Comparison of ENCODE assay signal across 2 cellular contexts in the genomic region with DNA sequence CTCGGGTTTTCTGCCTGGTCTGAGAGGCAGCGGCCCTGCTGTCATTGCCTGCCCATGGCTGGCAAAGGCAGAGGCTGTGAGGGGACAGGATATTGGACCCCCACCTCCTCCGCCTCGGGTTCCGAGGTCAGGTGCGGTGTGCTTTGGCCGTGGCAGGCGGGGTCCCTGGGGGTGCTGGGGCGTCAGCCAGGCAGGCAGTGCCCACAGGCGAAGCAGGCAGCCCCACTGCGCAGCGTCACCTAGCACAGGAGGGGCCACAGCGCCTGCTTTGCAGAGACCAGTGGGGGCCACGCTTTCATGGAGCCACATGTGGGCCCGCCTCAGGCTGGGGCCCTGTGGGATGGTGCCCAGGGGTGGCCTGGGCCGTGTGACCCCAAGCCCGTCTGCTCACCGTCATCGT.
TF ChIP-seq lines count a peak whose summit lies in the region.

No MANE protein-coding gene starts in this region.

TF ChIP-seq in WTC11, 78 proteins besides CTCF, POLR2A, EP300 and RAD21 (continued from another document):
- TF ChIP-seq, protein P1, sequence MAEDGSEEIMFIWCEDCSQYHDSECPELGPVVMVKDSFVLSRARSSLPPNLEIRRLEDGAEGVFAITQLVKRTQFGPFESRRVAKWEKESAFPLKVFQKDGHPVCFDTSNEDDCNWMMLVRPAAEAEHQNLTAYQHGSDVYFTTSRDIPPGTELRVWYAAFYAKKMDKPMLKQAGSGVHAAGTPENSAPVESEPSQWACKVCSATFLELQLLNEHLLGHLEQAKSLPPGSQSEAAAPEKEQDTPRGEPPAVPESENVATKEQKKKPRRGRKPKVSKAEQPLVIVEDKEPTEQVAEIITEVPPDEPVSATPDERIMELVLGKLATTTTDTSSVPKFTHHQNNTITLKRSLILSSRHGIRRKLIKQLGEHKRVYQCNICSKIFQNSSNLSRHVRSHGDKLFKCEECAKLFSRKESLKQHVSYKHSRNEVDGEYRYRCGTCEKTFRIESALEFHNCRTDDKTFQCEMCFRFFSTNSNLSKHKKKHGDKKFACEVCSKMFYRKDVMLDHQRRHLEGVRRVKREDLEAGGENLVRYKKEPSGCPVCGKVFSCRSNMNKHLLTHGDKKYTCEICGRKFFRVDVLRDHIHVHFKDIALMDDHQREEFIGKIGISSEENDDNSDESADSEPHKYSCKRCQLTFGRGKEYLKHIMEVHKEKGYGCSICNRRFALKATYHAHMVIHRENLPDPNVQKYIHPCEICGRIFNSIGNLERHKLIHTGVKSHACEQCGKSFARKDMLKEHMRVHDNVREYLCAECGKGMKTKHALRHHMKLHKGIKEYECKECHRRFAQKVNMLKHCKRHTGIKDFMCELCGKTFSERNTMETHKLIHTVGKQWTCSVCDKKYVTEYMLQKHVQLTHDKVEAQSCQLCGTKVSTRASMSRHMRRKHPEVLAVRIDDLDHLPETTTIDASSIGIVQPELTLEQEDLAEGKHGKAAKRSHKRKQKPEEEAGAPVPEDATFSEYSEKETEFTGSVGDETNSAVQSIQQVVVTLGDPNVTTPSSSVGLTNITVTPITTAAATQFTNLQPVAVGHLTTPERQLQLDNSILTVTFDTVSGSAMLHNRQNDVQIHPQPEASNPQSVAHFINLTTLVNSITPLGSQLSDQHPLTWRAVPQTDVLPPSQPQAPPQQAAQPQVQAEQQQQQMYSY (CRISPR knock-in tag; IDR thresholded peaks at IDR 0.05) = no peak
- TF ChIP-seq RORB (CRISPR knock-in tag; IDR thresholded peaks at IDR 0.05) (no peak), GABPB1 (CRISPR knock-in tag; IDR thresholded peaks at IDR 0.05) (no peak), IRF2 (CRISPR knock-in tag; IDR thresholded peaks at IDR 0.05; ENCODE audit: borderline replicate concordance, low read depth) (no peak), SP1 (CRISPR knock-in tag; conservative IDR thresholded peaks at IDR 0.05) (no peak)
- TF ChIP-seq, protein P2, sequence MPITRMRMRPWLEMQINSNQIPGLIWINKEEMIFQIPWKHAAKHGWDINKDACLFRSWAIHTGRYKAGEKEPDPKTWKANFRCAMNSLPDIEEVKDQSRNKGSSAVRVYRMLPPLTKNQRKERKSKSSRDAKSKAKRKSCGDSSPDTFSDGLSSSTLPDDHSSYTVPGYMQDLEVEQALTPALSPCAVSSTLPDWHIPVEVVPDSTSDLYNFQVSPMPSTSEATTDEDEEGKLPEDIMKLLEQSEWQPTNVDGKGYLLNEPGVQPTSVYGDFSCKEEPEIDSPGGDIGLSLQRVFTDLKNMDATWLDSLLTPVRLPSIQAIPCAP (CRISPR knock-in tag; IDR thresholded peaks at IDR 0.05) = 0 out of 2 replicates have a peak, but pooled peaks have one; percentile 18
TF ChIP-seq in WTC11: peak in this region for 1.

TF ChIP-seq in H1, 55 proteins besides CTCF, POLR2A, EP300 and RAD21 (continued from another document):
- no peak for TF ChIP-seq KDM4A (IDR thresholded peaks at IDR 0.05; ENCODE audit: low read depth, low read length, severe bottlenecking)
- no peak for TF ChIP-seq CREB1 (IDR thresholded peaks at IDR 0.05)
- no peak for TF ChIP-seq SP2 (IDR thresholded peaks at IDR 0.05; ENCODE audit: low read length)
- no peak for TF ChIP-seq KDM1A (IDR thresholded peaks at IDR 0.05; ENCODE audit: borderline replicate concordance, low read length)
- TF ChIP-seq CEBPB (IDR thresholded peaks at IDR 0.05; ENCODE audit: low read depth, low read length) = no peak
- TF ChIP-seq, protein P3, sequence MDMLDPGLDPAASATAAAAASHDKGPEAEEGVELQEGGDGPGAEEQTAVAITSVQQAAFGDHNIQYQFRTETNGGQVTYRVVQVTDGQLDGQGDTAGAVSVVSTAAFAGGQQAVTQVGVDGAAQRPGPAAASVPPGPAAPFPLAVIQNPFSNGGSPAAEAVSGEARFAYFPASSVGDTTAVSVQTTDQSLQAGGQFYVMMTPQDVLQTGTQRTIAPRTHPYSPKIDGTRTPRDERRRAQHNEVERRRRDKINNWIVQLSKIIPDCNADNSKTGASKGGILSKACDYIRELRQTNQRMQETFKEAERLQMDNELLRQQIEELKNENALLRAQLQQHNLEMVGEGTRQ (IDR thresholded peaks at IDR 0.05; ENCODE audit: low read length) = no peak
- TF ChIP-seq TAF7 (optimal IDR thresholded peaks at IDR 0.05; ENCODE audit: borderline replicate concordance, low read depth, low read length) = no peak
- TF ChIP-seq CBX8 (IDR thresholded peaks at IDR 0.05; ENCODE audit: borderline replicate concordance, low read depth, low read length) = no peak
- no peak for TF ChIP-seq PHF8 (conservative IDR thresholded peaks at IDR 0.05; ENCODE audit: low read depth, low read length)
